Comparison of ENCODE assay signal across 21 cellular contexts in genomic region chr2:174815524-174815923, GRCh38. TPM values are rescaled to one million over a fixed set of nuclear protein-coding genes. Genes with fewer than 3 reads are reported as not detected.
"Had no signal": no experiment of that assay in that cellular context is flagged by ENCODE, and none has a peak within 500 bp of the region (broad histone marks: within the 10 kb centered on the region; RNA-seq: fewer than 3 reads in every experiment).

No MANE protein-coding gene starts in this region.

- H3K9me3 ChIP-seq: ascending aorta, breast epithelium, prostate gland, suprapubic skin, transverse colon had no signal

- H3K4me1 ChIP-seq: ascending aorta, breast epithelium, prostate gland, suprapubic skin, transverse colon had no signal

- DNase-seq: activated CD8-positive, alpha-beta memory T cell treated with anti-CD3 and anti-CD28 coated beads for 24 hours; activated CD8-positive, alpha-beta memory T cell treated with anti-CD3 and anti-CD28 coated beads, Interleukin-2, amount 50 U/mL, for 48 hours; activated gamma-delta T cell; cerebellar nuclear complex; effector CD4-positive, alpha-beta T cell; foreskin fibroblast; glutamatergic neuron; hypothalamus; right cardiac atrium; T1000; transverse colon had no signal

- H3K27ac ChIP-seq: ascending aorta, breast epithelium, prostate gland, skin epidermis, suprapubic skin, transverse colon had no signal

- H3K27me3 ChIP-seq: ascending aorta, breast epithelium, suprapubic skin, transverse colon had no signal

- H3K36me3 ChIP-seq: ascending aorta, breast epithelium, prostate gland, suprapubic skin, transverse colon had no signal

- H3K4me3 ChIP-seq: ascending aorta, breast epithelium, lung, prostate gland, skin epidermis, suprapubic skin, transverse colon had no signal

RNA-seq across cellular contexts. Expression of gene CHRNA1, which starts 51.3 kb away (rescaled TPM):
- total RNA-seq: ascending aorta; lung; omental fat pad; suprapubic skin; T-helper 1 cell treated with Interleukin-12 subunit alpha and Interleukin-12 subunit beta and Interleukin-4 antibody, amounts not matched to agents 30 ng/mL and 1 ng/mL, for 36 hours had no signal
- polyA plus RNA-seq: keratinocyte, neural cell had no signal
